21 cellular contexts compared by ENCODE assay signal in the genomic region with DNA sequence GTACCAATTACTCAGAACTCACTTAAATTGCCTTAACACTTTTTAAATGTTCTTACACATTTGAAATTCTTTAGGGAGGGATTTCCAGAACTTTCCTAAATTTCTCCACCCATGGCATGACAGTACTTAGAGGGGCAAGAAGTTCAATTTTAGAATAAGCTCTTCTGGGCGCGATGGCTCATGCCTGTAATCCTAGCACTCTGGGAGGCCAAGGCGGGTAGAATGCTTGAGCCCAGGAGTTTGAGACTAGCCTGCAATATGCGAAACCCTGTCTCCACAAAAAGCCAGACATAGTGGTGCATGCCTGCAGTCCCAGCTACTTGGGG. TPM values are rescaled to one million over a fixed set of nuclear protein-coding genes. Genes with fewer than 3 reads are reported as not detected.
"Had no signal": no experiment of that assay in that cellular context is flagged by ENCODE, and none has a peak within 500 bp of the region (broad histone marks: within the 10 kb centered on the region; RNA-seq: fewer than 3 reads in every experiment).

No MANE protein-coding gene starts in this region.

- H3K4me1 ChIP-seq: prostate gland had no signal

- ATAC-seq: effector memory CD8-positive, alpha-beta T cell; left cardiac atrium; lower lobe of right lung; naive thymus-derived CD4-positive, alpha-beta T cell; right lobe of liver; stimulated activated naive CD8-positive, alpha-beta T cell treated with anti-CD3 and anti-CD28 coated beads, Interleukin-15, Interleukin-2, amounts not matched to agents 100 U/mL and 50 U/mL, for 24 hours had no signal

- H3K36me3 ChIP-seq: prostate gland, right lobe of liver had no signal

- H3K27me3 ChIP-seq: adrenal gland, right lobe of liver, vagina had no signal

- H3K27ac ChIP-seq: lower lobe of right lung, prostate gland, right lobe of liver, thoracic aorta, vagina had no signal

- DNase-seq: activated CD4-positive, alpha-beta T cell treated with anti-CD3 and anti-CD28 coated beads, Interleukin-2, amount 10 ng/mL, durations not matched to agents 7 days and 5 days; activated CD4-positive, CD25-positive, alpha-beta regulatory T cell; activated CD8-positive, alpha-beta memory T cell treated with anti-CD3 and anti-CD28 coated beads for 24 hours; activated naive CD4-positive, alpha-beta T cell treated with anti-CD3 and anti-CD28 coated beads, Interleukin-2, amount 50 U/mL, for 16 hours; adrenal gland; central memory CD4-positive, alpha-beta T cell; effector memory CD8-positive, alpha-beta T cell; hypothalamus; left cardiac atrium; lower lobe of right lung; naive thymus-derived CD4-positive, alpha-beta T cell; right lobe of liver; stimulated activated CD4-positive, alpha-beta T cell treated with anti-CD3 and anti-CD28 coated beads, Interleukin-2, amount 100 ng/mL, for 48 hours; stimulated activated naive CD8-positive, alpha-beta T cell treated with anti-CD3 and anti-CD28 coated beads, Interleukin-15, Interleukin-2, amounts not matched to agents 100 U/mL and 50 U/mL, for 24 hours had no signal

- H3K9me3 ChIP-seq: adrenal gland, lower lobe of right lung, prostate gland, right lobe of liver, thoracic aorta, vagina had no signal

- H3K4me3 ChIP-seq: adrenal gland, lower lobe of right lung, prostate gland, right lobe of liver, thoracic aorta, vagina had no signal

RNA-seq across cellular contexts. Expression of a gene that starts 30.0 kb away (rescaled TPM):
- total RNA-seq: activated CD4-positive, alpha-beta T cell treated with anti-CD3 and anti-CD28 coated beads, Interleukin-2, amount 10 ng/mL, durations not matched to agents 7 days and 5 days; activated T-helper 2 cell treated with anti-CD3 and anti-CD28 coated beads, Interferon-gamma antibody, Interleukin-2, Interleukin-4, amounts not matched to agents 10 μg/mL and 5 μg/mL and 100 μg/mL, durations not matched to agents 14 hours and 24 hours and 36 hours; epithelial cell of proximal tubule; glomerular endothelial cell; mononuclear cell; naive thymus-derived CD4-positive, alpha-beta T cell; prostate gland had no signal
- polyA plus RNA-seq: naive thymus-derived CD4-positive, alpha-beta T cell had no signal

RNA-seq across cellular contexts. Expression of a gene that starts 31.8 kb away (rescaled TPM):
- total RNA-seq: activated CD4-positive, alpha-beta T cell treated with anti-CD3 and anti-CD28 coated beads, Interleukin-2, amount 10 ng/mL, durations not matched to agents 7 days and 5 days; activated T-helper 2 cell treated with anti-CD3 and anti-CD28 coated beads, Interferon-gamma antibody, Interleukin-2, Interleukin-4, amounts not matched to agents 10 μg/mL and 5 μg/mL and 100 μg/mL, durations not matched to agents 14 hours and 24 hours and 36 hours; epithelial cell of proximal tubule; naive thymus-derived CD4-positive, alpha-beta T cell had no signal
- polyA plus RNA-seq: naive thymus-derived CD4-positive, alpha-beta T cell had no signal
